In the genomic region with DNA sequence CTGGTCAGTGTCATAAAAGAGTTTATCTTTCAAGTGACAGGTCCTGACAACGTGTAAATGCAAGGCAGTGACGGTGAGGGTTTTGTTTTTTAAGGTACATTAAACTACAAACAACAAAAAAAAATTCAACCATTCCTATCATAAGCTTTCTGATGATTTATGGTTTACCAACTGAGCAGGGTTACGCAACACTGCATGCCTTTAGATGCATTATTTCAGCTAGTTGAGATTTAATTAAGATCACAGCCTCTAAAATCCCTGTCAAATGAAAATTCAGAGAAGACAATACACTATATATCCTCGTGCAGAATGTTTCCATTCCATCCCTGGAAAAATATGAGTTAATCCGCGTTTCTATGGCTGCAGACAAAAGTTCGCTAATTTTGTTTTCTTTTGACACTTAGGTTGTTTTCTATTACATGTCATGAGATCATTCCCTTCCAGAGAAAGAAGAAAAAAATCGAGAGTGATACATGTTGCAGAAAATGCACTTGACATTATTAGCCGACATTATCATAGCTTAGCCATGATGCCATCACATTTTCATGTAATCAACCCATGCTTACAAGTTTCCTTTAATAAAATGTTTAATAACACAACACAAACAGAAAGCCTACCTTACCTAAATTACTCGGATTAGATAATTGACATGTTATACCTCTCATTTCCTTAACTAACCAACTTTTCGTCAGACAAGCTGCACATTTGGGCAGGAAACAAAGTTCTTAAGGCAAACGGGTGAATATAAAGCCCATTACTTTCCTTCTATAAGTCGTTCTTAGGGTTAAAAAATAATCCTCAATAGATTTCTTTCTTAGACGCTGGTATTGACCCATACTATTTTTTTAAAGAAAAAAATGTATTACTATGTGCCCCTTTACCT, we compare ENCODE assay signal across 1 cellular context.
TF ChIP-seq lines count a peak whose summit lies in the region.

No MANE protein-coding gene starts in this region.

TF ChIP-seq in HepG2, 621 proteins besides CTCF, POLR2A, EP300 and RAD21 (continued from another document):
- TF ChIP-seq ARID5B (CRISPR knock-in tag; IDR thresholded peaks at IDR 0.05): 0 out of 2 replicates have a peak, but pooled peaks have one; percentile 9
